ENCODE assay signal across 1 cellular context in genomic region chr11:46603704-46604308, GRCh38.
TF ChIP-seq lines count a peak whose summit lies in the region.

No MANE protein-coding gene starts in this region.

TF ChIP-seq in WTC11, 78 proteins besides CTCF, POLR2A, EP300 and RAD21 (continued from another document):
- TF ChIP-seq E2F1 (CRISPR knock-in tag; IDR thresholded peaks at IDR 0.05): no peak
- TF ChIP-seq PREB (CRISPR knock-in tag; IDR thresholded peaks at IDR 0.05; ENCODE audit: borderline replicate concordance): no peak
- TF ChIP-seq NR3C1 (CRISPR knock-in tag; conservative IDR thresholded peaks at IDR 0.05; ENCODE audit: low read depth): no peak
- TF ChIP-seq ZNF416 (CRISPR knock-in tag; IDR thresholded peaks at IDR 0.05): no peak
- no peak for TF ChIP-seq EMX1 (CRISPR knock-in tag; IDR thresholded peaks at IDR 0.05)
- TF ChIP-seq JAZF1 (CRISPR knock-in tag; IDR thresholded peaks at IDR 0.05): no peak
- no peak for TF ChIP-seq NFE2L1 (CRISPR knock-in tag; IDR thresholded peaks at IDR 0.05)
- TF ChIP-seq E2F4 (CRISPR knock-in tag; IDR thresholded peaks at IDR 0.05; ENCODE audit: borderline replicate concordance, low read depth): no peak
- no peak for TF ChIP-seq SMAD4 (CRISPR knock-in tag; IDR thresholded peaks at IDR 0.05)
- TF ChIP-seq MYBL2 (CRISPR knock-in tag; IDR thresholded peaks at IDR 0.05): no peak
- TF ChIP-seq CREB1 (CRISPR knock-in tag; IDR thresholded peaks at IDR 0.05): no peak
- TF ChIP-seq ATF3 (CRISPR knock-in tag; conservative IDR thresholded peaks at IDR 0.05): no peak
- TF ChIP-seq ZNF219 (CRISPR knock-in tag; IDR thresholded peaks at IDR 0.05; ENCODE audit: borderline replicate concordance): no peak
- no peak for TF ChIP-seq SOX15 (CRISPR knock-in tag; IDR thresholded peaks at IDR 0.05)
- no peak for TF ChIP-seq ZNF396 (CRISPR knock-in tag; IDR thresholded peaks at IDR 0.05; ENCODE audit: borderline replicate concordance)
- TF ChIP-seq ETV6 (CRISPR knock-in tag; IDR thresholded peaks at IDR 0.05): no peak
- TF ChIP-seq RELA (CRISPR knock-in tag; IDR thresholded peaks at IDR 0.05; ENCODE audit: borderline replicate concordance): no peak
- no peak for TF ChIP-seq PRDM15 (CRISPR knock-in tag; IDR thresholded peaks at IDR 0.05)
